In genomic region chr2:147663964-147664363, GRCh38 we compare ENCODE assay signal across 11 cellular contexts.
DNase-seq lines count a peak whose midpoint lies in the region; ATAC-seq and TF ChIP-seq lines count a peak whose summit lies in the region.
"Had no signal": no experiment of that assay in that cellular context is flagged by ENCODE, and none has a peak within 500 bp of the region (broad histone marks: within the 10 kb centered on the region; RNA-seq: fewer than 3 reads in every experiment).

No MANE protein-coding gene starts in this region.

- DNase-seq in central memory CD8-positive, alpha-beta T cell (ENCODE audit: low spot score in 2 of 2), result no peak
- DNase-seq in stimulated activated CD4-positive, alpha-beta T cell treated with anti-CD3 and anti-CD28 coated beads, Interleukin-12 subunit alpha, Interleukin-12 subunit beta, amount 100 ng/mL, for 4 hours, result no peak
- DNase-seq in activated CD8-positive, alpha-beta memory T cell treated with anti-CD3 and anti-CD28 coated beads, Interleukin-2, amount 50 U/mL, for 4 hours, result no peak
- DNase-seq in NCI-H446 treated with DMSO at 0.1 percent for 48 hours (lab: John Stamatoyannopoulos, UW) (no peak), BE2C (no peak)
- DNase-seq: NCI-H1694 treated with DMSO at 0.1 percent for 48 hours, testis had no signal

- H3K27me3 Mint-ChIP-seq in central memory CD8-positive, alpha-beta T cell, result no peaks in the 10 kb centered on the region

- peak overlapping the region; percentile 7 for H3K27ac Mint-ChIP-seq in central memory CD8-positive, alpha-beta T cell (ENCODE audit: low read depth)

- TF ChIP-seq POLR2A in GM18505 (IDR thresholded peaks at IDR 0.05; ENCODE audit: borderline replicate concordance, extremely low read depth, insufficient read depth, insufficient read length), result no peak

- peak overlapping the region; percentile 46 for H3K4me3 Mint-ChIP-seq in central memory CD8-positive, alpha-beta T cell

- no peak overlapping the region for H3K4me3 ChIP-seq in BE2C (ENCODE audit: low read depth, low read length)
- H3K4me3 ChIP-seq: testis had no signal

- peak; percentile 17 for ATAC-seq in GM18505 (IDR thresholded peaks at IDR 0.05; ENCODE audit: unreplicated experiment)
- ATAC-seq in GM19372 (IDR thresholded peaks at IDR 0.05; ENCODE audit: low read depth, unreplicated experiment), result peak; percentile 30
- ATAC-seq in HG03378 (IDR thresholded peaks at IDR 0.05; ENCODE audit: unreplicated experiment), result peak; percentile 30
- ATAC-seq in central memory CD8-positive, alpha-beta T cell (replicated peaks; ENCODE audit: extremely low read depth, poor library complexity, severe bottlenecking), result peak; percentile 13

- no peaks in the 10 kb centered on the region for H3K9me3 Mint-ChIP-seq in central memory CD8-positive, alpha-beta T cell

- no peaks in the 10 kb centered on the region for H3K4me1 ChIP-seq in BE2C
- H3K4me1 ChIP-seq: parathyroid adenoma, testis had no signal

- no peaks in the 10 kb centered on the region for H3K36me3 ChIP-seq in BE2C

- no peaks in the 10 kb centered on the region for H3K36me3 Mint-ChIP-seq in central memory CD8-positive, alpha-beta T cell (ENCODE audit: insufficient read depth)

- no peaks in the 10 kb centered on the region for H3K27me3 ChIP-seq in BE2C
- H3K27me3 ChIP-seq: testis had no signal

- no peak for TF ChIP-seq CTCF in BE2C (IDR thresholded peaks at IDR 0.05; ENCODE audit: low read depth, low read length)

- H3K9me3 ChIP-seq in BE2C, result no peaks in the 10 kb centered on the region
- H3K9me3 ChIP-seq: testis had no signal

- peaks cover 14% of the 10 kb centered on the region for H3K4me1 Mint-ChIP-seq in central memory CD8-positive, alpha-beta T cell
